In the genomic region with DNA sequence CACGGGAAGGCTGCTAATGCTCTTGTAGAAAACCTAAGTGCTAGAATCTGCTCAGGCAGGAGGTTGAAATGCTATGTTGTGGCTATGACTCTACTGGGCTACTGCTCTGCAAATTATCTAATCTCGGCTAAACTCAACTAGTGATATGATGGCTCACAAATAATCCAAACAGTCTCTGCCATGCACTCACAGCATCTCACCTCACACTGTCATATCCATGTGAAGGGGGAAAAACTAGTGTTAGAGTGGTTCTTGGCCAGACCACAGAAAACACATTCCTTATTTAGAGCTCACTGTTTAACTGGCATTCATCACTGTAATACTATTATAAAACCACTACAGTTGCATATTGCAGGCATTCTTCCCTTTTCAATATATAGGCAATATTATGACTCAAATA, we compare ENCODE assay signal across 18 cellular contexts.
DNase-seq lines count a peak whose midpoint lies in the region; ATAC-seq and TF ChIP-seq lines count a peak whose summit lies in the region.
"Had no signal": no experiment of that assay in that cellular context is flagged by ENCODE, and none has a peak within 500 bp of the region (broad histone marks: within the 10 kb centered on the region; RNA-seq: fewer than 3 reads in every experiment).

No MANE protein-coding gene starts in this region.

- H3K4me3 ChIP-seq in fibroblast of mammary gland (ENCODE audit: control insufficient read depth, low read depth, low read length), result no peak overlapping the region
- H3K4me3 ChIP-seq in muscle layer of colon (ENCODE audit: low read depth in 1 of 2, low read length in 2 of 2), result no peak overlapping the region
- no peak overlapping the region for H3K4me3 ChIP-seq in Karpas-422 (ENCODE audit: low read length)
- H3K4me3 ChIP-seq in coronary artery, result no peak overlapping the region
- H3K4me3 ChIP-seq: GM12878, pancreas, PC-9, testis had no signal

- no peak overlapping the region for H3K9ac ChIP-seq in muscle layer of colon (ENCODE audit: low read length)
- no peak overlapping the region for H3K9ac ChIP-seq in Karpas-422 (ENCODE audit: low read length)

- TF ChIP-seq CTCF in fibroblast of mammary gland (conservative IDR thresholded peaks at IDR 0.05; ENCODE audit: control insufficient read depth, insufficient read depth, low read depth, low read length) (no peak), coronary artery (IDR thresholded peaks at IDR 0.05) (no peak)

- H3K27ac ChIP-seq in muscle layer of colon (ENCODE audit: low read depth, low read length), result peak overlapping the region; percentile 40
- H3K27ac ChIP-seq in Karpas-422 (ENCODE audit: low read length), result no peak overlapping the region
- H3K27ac ChIP-seq in coronary artery, result no peak overlapping the region
- H3K27ac ChIP-seq: pancreas, PC-9, testis had no signal

- no peaks in the 10 kb centered on the region for H3K79me2 ChIP-seq in Karpas-422 (ENCODE audit: low read length)

- H3K27me3 ChIP-seq in muscle layer of colon (ENCODE audit: control insufficient read depth in 1 of 2, insufficient read depth in 2 of 2, low read length in 2 of 2), result no peaks in the 10 kb centered on the region
- H3K27me3 ChIP-seq in Karpas-422 (ENCODE audit: low read length), result no peaks in the 10 kb centered on the region
- H3K27me3 ChIP-seq: pancreas, testis had no signal

- ATAC-seq in HG02970 (IDR thresholded peaks at IDR 0.05; ENCODE audit: low FRiP score, unreplicated experiment), result no peak
- ATAC-seq: pancreas, T-cell had no signal

- H3K4me2 ChIP-seq in Karpas-422 (ENCODE audit: low read depth, low read length, poor library complexity, severe bottlenecking), result no peak overlapping the region
- H3K4me2 ChIP-seq: PC-9 had no signal

- no peaks in the 10 kb centered on the region for H3K36me3 ChIP-seq in muscle layer of colon (ENCODE audit: insufficient read depth, low read length)
- no peaks in the 10 kb centered on the region for H3K36me3 ChIP-seq in Karpas-422 (ENCODE audit: insufficient read depth, low read length)
- H3K36me3 ChIP-seq: pancreas had no signal

- no peaks in the 10 kb centered on the region for H3K9me2 ChIP-seq in Karpas-422 (replicated peaks; ENCODE audit: insufficient read depth, low read length)

- peak; percentile 35 for DNase-seq in AG20443 (ENCODE audit: low spot score)
- DNase-seq in LHCN-M2 (ENCODE audit: low read depth), result peak; percentile 69
- DNase-seq in fibroblast of mammary gland (ENCODE audit: low read depth), result peak; percentile 43
- no peak for DNase-seq in Karpas-422
- DNase-seq in NOMO-1 treated with dmso at 0.1 percent for 144 hours (lab: John Stamatoyannopoulos, UW; ENCODE audit: unreplicated experiment), result no peak
- DNase-seq in coronary artery (ENCODE audit: low spot score), result no peak
- DNase-seq: activated CD4-positive, CD25-positive, alpha-beta regulatory T cell treated with anti-CD3 and anti-CD28 coated beads, Interleukin-2, amount 50 U/mL, for 72 hours; activated naive CD8-positive, alpha-beta T cell treated with anti-CD3 and anti-CD28 coated beads, Interleukin-2, amount 10 ng/mL, durations not matched to agents 7 days and 5 days; cortex of kidney; NCI-H1417; NCI-H2227 treated with DMSO at 0.1 percent for 48 hours; pancreas; PC-9; T-cell; testis had no signal

- H4K20me1 ChIP-seq in Karpas-422 (ENCODE audit: insufficient read depth, low read depth, low read length), result no peaks in the 10 kb centered on the region

- H3K9me3 ChIP-seq in muscle layer of colon (ENCODE audit: low read length) (no peaks in the 10 kb centered on the region), Karpas-422 (ENCODE audit: low read length) (no peaks in the 10 kb centered on the region)
- H3K9me3 ChIP-seq: pancreas, testis had no signal

- H3K4me1 ChIP-seq in muscle layer of colon (ENCODE audit: insufficient read depth, low read length) (peaks cover 30% of the 10 kb centered on the region), Karpas-422 (ENCODE audit: low read length) (no peaks in the 10 kb centered on the region)
- H3K4me1 ChIP-seq: testis had no signal

- H2AFZ ChIP-seq in Karpas-422 (ENCODE audit: low read length), result no peak overlapping the region
- H2AFZ ChIP-seq: PC-9 had no signal

Comparison
In these comparisons a context has a peak if more than half of its experiments do, and no peak if none do; other contexts are left out.
1. DNase-seq: peak in AG20443 (single experiment), LHCN-M2 (single experiment) and fibroblast of mammary gland (single experiment); none in Karpas-422 (single experiment), NOMO-1 treated with dmso at 0.1 percent for 144 hours (single experiment) and coronary artery (single experiment).